In the genomic region with DNA sequence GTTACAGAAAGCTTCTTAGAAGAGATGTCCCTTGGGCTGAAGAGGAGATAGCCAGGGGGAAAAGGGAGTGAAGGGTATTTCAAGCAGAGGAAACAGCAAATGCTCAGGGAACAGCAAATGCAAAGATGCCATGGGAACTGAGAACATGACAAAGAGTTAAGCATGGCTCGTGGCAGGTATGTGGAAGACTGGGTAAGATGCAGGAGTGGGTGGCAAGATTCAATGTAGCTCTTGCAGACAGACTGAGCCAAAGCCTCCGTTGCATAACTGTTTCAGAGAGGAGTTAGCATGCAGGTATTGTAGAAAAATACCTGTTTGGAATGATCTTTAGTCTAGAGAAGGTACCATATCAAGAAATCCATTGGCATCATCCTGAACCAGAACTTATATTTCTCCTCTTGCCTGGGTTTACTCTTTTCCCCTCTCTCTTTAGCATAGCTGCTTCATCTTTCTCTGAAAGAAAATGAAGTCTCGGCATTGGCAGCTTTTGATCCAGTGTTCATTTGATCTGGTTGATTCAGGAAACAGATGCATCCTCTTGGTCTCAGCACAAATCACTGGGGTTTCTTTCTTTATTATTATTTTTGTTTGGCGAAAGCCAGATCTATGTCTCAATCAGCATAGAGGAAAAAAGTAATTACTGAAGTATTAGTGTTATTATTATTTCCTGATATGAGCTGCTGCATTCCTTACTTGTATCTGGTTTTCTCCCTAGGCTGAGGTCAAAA, we compare ENCODE assay signal across 1 cellular context.
TF ChIP-seq lines count a peak whose summit lies in the region.

No MANE protein-coding gene starts in this region.

TF ChIP-seq in endothelial cell of umbilical vein, 7 proteins besides CTCF, POLR2A, EP300 and RAD21:
- TF ChIP-seq, protein P1, sequence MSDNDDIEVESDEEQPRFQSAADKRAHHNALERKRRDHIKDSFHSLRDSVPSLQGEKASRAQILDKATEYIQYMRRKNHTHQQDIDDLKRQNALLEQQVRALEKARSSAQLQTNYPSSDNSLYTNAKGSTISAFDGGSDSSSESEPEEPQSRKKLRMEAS (IDR thresholded peaks at IDR 0.05; ENCODE audit: insufficient read depth, insufficient read length), result no peak
- TF ChIP-seq JUN (IDR thresholded peaks at IDR 0.05; ENCODE audit: borderline replicate concordance, insufficient read depth, insufficient read length, low read depth) (peak; percentile 21), POLR2AphosphoS5 (IDR thresholded peaks at IDR 0.05; ENCODE audit: insufficient read depth, low read depth, low read length) (peak; percentile 61), FOS (IDR thresholded peaks at IDR 0.05; ENCODE audit: borderline replicate concordance, insufficient read depth, low read length) (peak; percentile 28), GATA2 (IDR thresholded peaks at IDR 0.05; ENCODE audit: insufficient read depth, insufficient read length, low read depth, low read length) (peak; percentile 80)
